Comparison of ENCODE assay signal across 28 cellular contexts in the genomic region with DNA sequence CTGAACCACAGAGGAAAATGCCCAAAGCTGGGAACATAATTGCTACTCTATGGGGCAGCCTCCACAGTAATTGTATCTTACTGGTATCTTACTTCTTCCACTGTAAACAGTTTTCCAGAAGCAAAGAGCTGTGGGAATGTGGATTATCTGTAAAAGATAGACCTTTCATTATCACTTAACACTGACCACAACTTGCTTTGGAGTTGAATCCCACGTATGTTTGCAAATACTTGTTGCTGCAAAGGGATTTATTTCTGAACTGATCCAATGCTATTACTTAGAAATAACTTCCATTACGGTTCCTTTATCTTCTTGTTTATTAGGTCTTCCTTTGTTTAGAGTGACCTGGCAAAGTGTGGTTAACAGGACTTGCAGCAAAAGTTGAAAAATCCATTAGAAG.
"Had no signal": no experiment of that assay in that cellular context is flagged by ENCODE, and none has a peak within 500 bp of the region (broad histone marks: within the 10 kb centered on the region; RNA-seq: fewer than 3 reads in every experiment).

No MANE protein-coding gene starts in this region.

- H3K4me1 ChIP-seq: ascending aorta, Peyer's patch, SJSA1 had no signal

- H3K27me3 Mint-ChIP-seq: activated naive CD4-positive, alpha-beta T cell treated with anti-CD3 and anti-CD28 coated beads, Interleukin-2, amount 10 ng/mL, durations not matched to agents 7 days and 5 days; activated naive CD8-positive, alpha-beta T cell treated with anti-CD3 and anti-CD28 coated beads for 36 hours had no signal

- H3K4me3 ChIP-seq: ascending aorta, cardiac muscle cell, Peyer's patch, SJSA1 had no signal

- ATAC-seq: activated CD8-positive, alpha-beta memory T cell treated with anti-CD3 and anti-CD28 coated beads, Interleukin-2, amount 10 ng/mL, durations not matched to agents 7 days and 5 days had no signal

- H3K4me1 Mint-ChIP-seq: activated CD4-positive, alpha-beta memory T cell treated with anti-CD3 and anti-CD28 coated beads, Interleukin-2, amount 10 ng/mL, durations not matched to agents 7 days and 5 days; activated CD8-positive, alpha-beta memory T cell treated with anti-CD3 and anti-CD28 coated beads, Interleukin-2, amount 10 ng/mL, durations not matched to agents 7 days and 5 days; activated naive CD4-positive, alpha-beta T cell treated with anti-CD3 and anti-CD28 coated beads, Interleukin-2, amount 10 ng/mL, durations not matched to agents 7 days and 5 days; central memory CD8-positive, alpha-beta T cell had no signal

- H3K27ac Mint-ChIP-seq: activated CD4-positive, alpha-beta memory T cell treated with anti-CD3 and anti-CD28 coated beads, Interleukin-2, amount 10 ng/mL, durations not matched to agents 7 days and 5 days; activated CD8-positive, alpha-beta memory T cell treated with anti-CD3 and anti-CD28 coated beads, Interleukin-2, amount 10 ng/mL, durations not matched to agents 7 days and 5 days; activated naive CD4-positive, alpha-beta T cell treated with anti-CD3 and anti-CD28 coated beads, Interleukin-2, amount 10 ng/mL, durations not matched to agents 7 days and 5 days; activated naive CD8-positive, alpha-beta T cell treated with anti-CD3 and anti-CD28 coated beads for 36 hours had no signal

- H3K9me3 Mint-ChIP-seq: activated CD4-positive, alpha-beta memory T cell treated with anti-CD3 and anti-CD28 coated beads, Interleukin-2, amount 10 ng/mL, durations not matched to agents 7 days and 5 days; activated naive CD4-positive, alpha-beta T cell treated with anti-CD3 and anti-CD28 coated beads, Interleukin-2, amount 10 ng/mL, durations not matched to agents 7 days and 5 days; activated naive CD8-positive, alpha-beta T cell treated with anti-CD3 and anti-CD28 coated beads for 36 hours; central memory CD8-positive, alpha-beta T cell had no signal

- H3K36me3 ChIP-seq: ascending aorta, cardiac muscle cell, Peyer's patch, SJSA1, WERI-Rb-1 had no signal

- DNase-seq: activated CD4-positive, alpha-beta memory T cell treated with anti-CD3 and anti-CD28 coated beads, Interleukin-2, amount 10 ng/mL, durations not matched to agents 7 days and 5 days; activated CD4-positive, alpha-beta T cell treated with anti-CD3 and anti-CD28 coated beads for 1 hour; activated CD4-positive, alpha-beta T cell treated with anti-CD3 and anti-CD28 coated beads for 48 hours; activated CD4-positive, CD25-positive, alpha-beta regulatory T cell; activated CD8-positive, alpha-beta memory T cell treated with anti-CD3 and anti-CD28 coated beads for 24 hours; activated CD8-positive, alpha-beta memory T cell treated with anti-CD3 and anti-CD28 coated beads, Interleukin-2, amount 10 ng/mL, durations not matched to agents 7 days and 5 days; activated CD8-positive, alpha-beta memory T cell treated with anti-CD3 and anti-CD28 coated beads, Interleukin-2, amount 50 U/mL, for 48 hours; activated effector memory CD4-positive, alpha-beta T cell treated with Interleukin-2 at 50 U/mL for 16 hours; activated naive CD4-positive, alpha-beta T cell treated with anti-CD3 and anti-CD28 coated beads, Interleukin-2, amount 10 ng/mL, durations not matched to agents 7 days and 5 days; activated naive CD8-positive, alpha-beta T cell treated with anti-CD3 and anti-CD28 coated beads for 36 hours; activated T-cell treated with anti-CD3 and anti-CD28 coated beads, Interleukin-2, amount 50 U/mL, for 48 hours; amygdala; NCI-H187 treated with DMSO at 0.1 percent for 48 hours; NCI-H2081; NCI-H2171 treated with DMSO at 0.1 percent for 48 hours; NCI-H2227 treated with DMSO at 0.1 percent for 48 hours; NCI-H446 treated with DMSO at 0.1 percent for 48 hours; NK-92 treated with Interleukin-12 subunit alpha and Interleukin-12 subunit beta, amount 100 ng/mL, for 24 hours; Peyer's patch; RPMI8226; SHP77 treated with DMSO at 0.1 percent for 48 hours; T1000; WERI-Rb-1 had no signal

- H3K36me3 Mint-ChIP-seq: activated CD8-positive, alpha-beta memory T cell treated with anti-CD3 and anti-CD28 coated beads, Interleukin-2, amount 10 ng/mL, durations not matched to agents 7 days and 5 days; activated naive CD4-positive, alpha-beta T cell treated with anti-CD3 and anti-CD28 coated beads, Interleukin-2, amount 10 ng/mL, durations not matched to agents 7 days and 5 days; activated naive CD8-positive, alpha-beta T cell treated with anti-CD3 and anti-CD28 coated beads for 36 hours had no signal

- H3K4me2 ChIP-seq: KMS-11 had no signal

- H3K27ac ChIP-seq: ascending aorta, cardiac muscle cell, KMS-11, Peyer's patch, SJSA1, WERI-Rb-1 had no signal

- H3K27me3 ChIP-seq: ascending aorta, cardiac muscle cell, Peyer's patch, SJSA1 had no signal

- H3K9me3 ChIP-seq: ascending aorta, Peyer's patch, SJSA1 had no signal

- H3K4me3 Mint-ChIP-seq: activated CD4-positive, alpha-beta memory T cell treated with anti-CD3 and anti-CD28 coated beads, Interleukin-2, amount 10 ng/mL, durations not matched to agents 7 days and 5 days; activated CD8-positive, alpha-beta memory T cell treated with anti-CD3 and anti-CD28 coated beads, Interleukin-2, amount 10 ng/mL, durations not matched to agents 7 days and 5 days; activated naive CD4-positive, alpha-beta T cell treated with anti-CD3 and anti-CD28 coated beads, Interleukin-2, amount 10 ng/mL, durations not matched to agents 7 days and 5 days; activated naive CD8-positive, alpha-beta T cell treated with anti-CD3 and anti-CD28 coated beads for 36 hours; central memory CD8-positive, alpha-beta T cell had no signal

- H3K9ac ChIP-seq: KMS-11 had no signal
